8 cellular contexts compared by ENCODE assay signal in genomic region chr21:36980280-36981048, GRCh38. TPM values are rescaled to one million over a fixed set of nuclear protein-coding genes. Genes with fewer than 3 reads are reported as not detected.
A peak's percentile ranks its signal among the peaks of the same experiment; 100 is the strongest.
DNase-seq lines count a peak whose midpoint lies in the region; ATAC-seq, FAIRE-seq and TF ChIP-seq lines count a peak whose summit lies in the region.

No MANE protein-coding gene starts in this region.

- peak overlapping the region; percentile 44 for H3K4me3 ChIP-seq in A673 (ENCODE audit: low read depth, low read length, poor library complexity, severe bottlenecking)
- H3K4me3 ChIP-seq in retinal pigment epithelial cell (ENCODE audit: low read length) = peak overlapping the region; percentile 41

- H3K9me3 Mint-ChIP-seq in activated T-helper 1 cell treated with anti-CD3 and anti-CD28 coated beads, Interleukin-12 subunit alpha, Interleukin-12 subunit beta, Interleukin-2, Interleukin-4 antibody, amounts not matched to agents 30 ng/mL and 10 ng/mL and 1 ng/mL, durations not matched to agents 14 hours and 24 hours and 36 hours = no peaks in the 10 kb centered on the region

- DNase-seq in A673 (ENCODE audit: low spot score) (no peak), left cardiac atrium (peak; percentile 29), retinal pigment epithelial cell (ENCODE audit: low read depth) (no peak), D721Med (ENCODE audit: insufficient read length, low spot score) (no peak), COLO829 (ENCODE audit: low spot score) (no peak)
- DNase-seq in activated T-helper 1 cell treated with anti-CD3 and anti-CD28 coated beads, Interleukin-12 subunit alpha, Interleukin-12 subunit beta, Interleukin-2, Interleukin-4 antibody, amounts not matched to agents 30 ng/mL and 10 ng/mL and 1 ng/mL, durations not matched to agents 14 hours and 24 hours and 36 hours (ENCODE audit: low spot score) = no peak

- ATAC-seq in GM21786 (IDR thresholded peaks at IDR 0.05; ENCODE audit: unreplicated experiment) = peak; percentile 39
- peak; percentile 77 to 84 for ATAC-seq in left cardiac atrium
- no peak for ATAC-seq in HG03432 (IDR thresholded peaks at IDR 0.05; ENCODE audit: unreplicated experiment)

- no peak overlapping the region for H3K27ac Mint-ChIP-seq in activated T-helper 1 cell treated with anti-CD3 and anti-CD28 coated beads, Interleukin-12 subunit alpha, Interleukin-12 subunit beta, Interleukin-2, Interleukin-4 antibody, amounts not matched to agents 30 ng/mL and 10 ng/mL and 1 ng/mL, durations not matched to agents 14 hours and 24 hours and 36 hours

- no peaks in the 10 kb centered on the region for H3K36me3 ChIP-seq in A673 (ENCODE audit: insufficient read depth, low read length, poor library complexity, severe bottlenecking)

- intact Hi-C loops in A673 (cut with micrococcal nuclease; ENCODE audit: unreplicated experiment) = no loop called here
- intact Hi-C loops in activated T-helper 1 cell treated with anti-CD3 and anti-CD28 coated beads, Interleukin-12 subunit alpha, Interleukin-12 subunit beta, Interleukin-2, Interleukin-4 antibody, amounts not matched to agents 30 ng/mL and 10 ng/mL and 1 ng/mL, durations not matched to agents 14 hours and 24 hours and 36 hours (cut with micrococcal nuclease) = loop anchor here (10.0 kb wide), 1 partner anchor 846 kb away; the partner anchor contains the start of gene CBR3
- intact Hi-C loops in left cardiac atrium (cut with DNase I) = no loop called here

- FAIRE-seq in D721Med (lab: Jason Lieb, UNC) = no peak

- POLR2A ChIA-PET in A673 (lab: Charles Lee; ENCODE audit: low non-redundant PET) = no interaction called here

- CTCF ChIA-PET in A673 (lab: Charles Lee) = no interaction called here

- H3K27ac ChIP-seq in A673 (ENCODE audit: low read depth, low read length, poor library complexity, severe bottlenecking) = no peak overlapping the region

- BruUV-seq in A673 (replicated peaks; lab: Mats Ljungman, UMichigan) = no TSS peak

- peak overlapping the region; percentile 68 for H3K4me3 Mint-ChIP-seq in activated T-helper 1 cell treated with anti-CD3 and anti-CD28 coated beads, Interleukin-12 subunit alpha, Interleukin-12 subunit beta, Interleukin-2, Interleukin-4 antibody, amounts not matched to agents 30 ng/mL and 10 ng/mL and 1 ng/mL, durations not matched to agents 14 hours and 24 hours and 36 hours

- H3K4me1 ChIP-seq in A673 (ENCODE audit: insufficient read depth, low read length, poor library complexity, severe bottlenecking) = peaks cover 6% of the 10 kb centered on the region

- H3K9me3 ChIP-seq in A673 (ENCODE audit: low read depth, low read length, poor library complexity, severe bottlenecking) = no peaks in the 10 kb centered on the region

- H3K27me3 Mint-ChIP-seq in activated T-helper 1 cell treated with anti-CD3 and anti-CD28 coated beads, Interleukin-12 subunit alpha, Interleukin-12 subunit beta, Interleukin-2, Interleukin-4 antibody, amounts not matched to agents 30 ng/mL and 10 ng/mL and 1 ng/mL, durations not matched to agents 14 hours and 24 hours and 36 hours (ENCODE audit: insufficient read depth) = peaks cover 5% of the 10 kb centered on the region

- TF ChIP-seq CTCF in A673 (conservative IDR thresholded peaks at IDR 0.05; ENCODE audit: low read depth, low read length) (no peak), retinal pigment epithelial cell (conservative IDR thresholded peaks at IDR 0.05; ENCODE audit: low read depth, low read length) (no peak), D721Med (IDR thresholded peaks at IDR 0.05; ENCODE audit: insufficient read depth, missing control alignments) (no peak)

- peaks cover 23% of the 10 kb centered on the region for H3K4me1 Mint-ChIP-seq in activated T-helper 1 cell treated with anti-CD3 and anti-CD28 coated beads, Interleukin-12 subunit alpha, Interleukin-12 subunit beta, Interleukin-2, Interleukin-4 antibody, amounts not matched to agents 30 ng/mL and 10 ng/mL and 1 ng/mL, durations not matched to agents 14 hours and 24 hours and 36 hours (ENCODE audit: low read depth)

- no peaks in the 10 kb centered on the region for H3K27me3 ChIP-seq in A673 (replicated peaks; ENCODE audit: insufficient read depth, low read depth, low read length, poor library complexity)

- H3K36me3 Mint-ChIP-seq in activated T-helper 1 cell treated with anti-CD3 and anti-CD28 coated beads, Interleukin-12 subunit alpha, Interleukin-12 subunit beta, Interleukin-2, Interleukin-4 antibody, amounts not matched to agents 30 ng/mL and 10 ng/mL and 1 ng/mL, durations not matched to agents 14 hours and 24 hours and 36 hours (ENCODE audit: low read depth) = no peaks in the 10 kb centered on the region

RNA-seq across cellular contexts. Expression of gene HLCS, which starts 14.0 kb away (rescaled TPM):
- total RNA-seq in A673 (2021) = 15.3 and 21.1 TPM in 2 replicates
- total RNA-seq in activated T-helper 1 cell treated with anti-CD3 and anti-CD28 coated beads, Interleukin-12 subunit alpha, Interleukin-12 subunit beta, Interleukin-2, Interleukin-4 antibody, amounts not matched to agents 30 ng/mL and 10 ng/mL and 1 ng/mL, durations not matched to agents 14 hours and 24 hours and 36 hours = 12.6 and 15.8 TPM in 2 replicates
- 1 to 10 TPM; 8.3 to 8.9 TPM for total RNA-seq in left cardiac atrium

RNA-seq across cellular contexts. Expression of gene RIPPLY3, which starts 26.0 kb away (rescaled TPM):
- 5.0 and 6.2 TPM in 2 replicates for total RNA-seq in A673 (2021)
- total RNA-seq in activated T-helper 1 cell treated with anti-CD3 and anti-CD28 coated beads, Interleukin-12 subunit alpha, Interleukin-12 subunit beta, Interleukin-2, Interleukin-4 antibody, amounts not matched to agents 30 ng/mL and 10 ng/mL and 1 ng/mL, durations not matched to agents 14 hours and 24 hours and 36 hours = 0.10 TPM in 2 replicates
- total RNA-seq in left cardiac atrium = not detected
